In genomic region chr10:125568156-125568555, GRCh38 we compare ENCODE assay signal across 23 cellular contexts.
DNase-seq lines count a peak whose midpoint lies in the region; ATAC-seq, FAIRE-seq and TF ChIP-seq lines count a peak whose summit lies in the region.
"Had no signal": no experiment of that assay in that cellular context is flagged by ENCODE, and none has a peak within 500 bp of the region (broad histone marks: within the 10 kb centered on the region; RNA-seq: fewer than 3 reads in every experiment).

No MANE protein-coding gene starts in this region.

- TF ChIP-seq CTCF in bronchial epithelial cell (IDR thresholded peaks at IDR 0.05; ENCODE audit: insufficient read depth, low read length, severe bottlenecking) (no peak), esophagus muscularis mucosa (IDR thresholded peaks at IDR 0.05) (no peak), osteocyte (IDR thresholded peaks at IDR 0.05) (no peak)

- H3K4me3 Mint-ChIP-seq in osteocyte (ENCODE audit: unreplicated experiment) = no peak overlapping the region
- H3K4me3 Mint-ChIP-seq: CD14-positive monocyte; CD4-positive, alpha-beta memory T cell; CD4-positive, CD25-positive, alpha-beta regulatory T cell; CD8-positive, alpha-beta memory T cell had no signal

- H3K9me3 Mint-ChIP-seq in osteocyte (ENCODE audit: unreplicated experiment) = peaks cover 10% of the 10 kb centered on the region
- H3K9me3 Mint-ChIP-seq: CD8-positive, alpha-beta memory T cell had no signal

- no peaks in the 10 kb centered on the region for H3K36me3 Mint-ChIP-seq in osteocyte (ENCODE audit: unreplicated experiment)
- H3K36me3 Mint-ChIP-seq: CD14-positive monocyte; CD4-positive, alpha-beta memory T cell; CD4-positive, CD25-positive, alpha-beta regulatory T cell; CD8-positive, alpha-beta memory T cell had no signal

- H3K27me3 ChIP-seq in bronchial epithelial cell (ENCODE audit: control insufficient read depth, insufficient read depth, low read length) (peaks cover 3% of the 10 kb centered on the region), esophagus muscularis mucosa (no peaks in the 10 kb centered on the region)
- H3K27me3 ChIP-seq: BE2C, BLaER1 had no signal

- intact Hi-C loops in esophagus muscularis mucosa (cut with DNase I) = no loop called here
- intact Hi-C loops in sciatic nerve (cut with DNase I) = no loop called here

- WGBS in esophagus muscularis mucosa = 96% methylated on average over 4 of the region's 4 CpGs

- no peak overlapping the region for H3K27ac ChIP-seq in esophagus muscularis mucosa (replicated peaks in 1 of 4)
- H3K27ac ChIP-seq: BLaER1 had no signal

- no peak for DNase-seq in bronchial epithelial cell (ENCODE audit: low read depth)
- DNase-seq in esophagus muscularis mucosa (ENCODE audit: extremely low spot score) = peak; percentile 79
- DNase-seq in osteocyte (ENCODE audit: extremely low spot score, unreplicated experiment) = peak; percentile 69
- DNase-seq in NCI-H1694 treated with DMSO at 0.1 percent for 48 hours (lab: John Stamatoyannopoulos, UW) = no peak
- no peak for DNase-seq in sciatic nerve (ENCODE audit: low spot score)
- DNase-seq: 8988T; ACHN; BE2C; C1 segment of cervical spinal cord; Caco-2; Calu3; CD4-positive, alpha-beta memory T cell; CD4-positive, CD25-positive, alpha-beta regulatory T cell; CD8-positive, alpha-beta memory T cell; DMS79 treated with DMSO at 0.1 percent for 48 hours; GF-D8 had no signal

- no peaks in the 10 kb centered on the region for H3K9me3 ChIP-seq in esophagus muscularis mucosa
- H3K9me3 ChIP-seq: BE2C, Caco-2 had no signal

- ATAC-seq in sciatic nerve (no peak), GM18873 (IDR thresholded peaks at IDR 0.05; ENCODE audit: low FRiP score, unreplicated experiment) (no peak)

- peaks cover 10% of the 10 kb centered on the region for H3K27me3 Mint-ChIP-seq in osteocyte (ENCODE audit: unreplicated experiment)

- H3K36me3 ChIP-seq in bronchial epithelial cell (ENCODE audit: control insufficient read depth, insufficient read depth, low read length) (no peaks in the 10 kb centered on the region), esophagus muscularis mucosa (no peaks in the 10 kb centered on the region)
- H3K36me3 ChIP-seq: BE2C, BLaER1 had no signal

- no peak for TF ChIP-seq POLR2A in esophagus muscularis mucosa (IDR thresholded peaks at IDR 0.05; ENCODE audit: low read depth)

- no peak overlapping the region for H3K27ac Mint-ChIP-seq in osteocyte (ENCODE audit: unreplicated experiment)
- H3K27ac Mint-ChIP-seq: CD4-positive, alpha-beta memory T cell; CD8-positive, alpha-beta memory T cell had no signal

- no peak for TF ChIP-seq EP300 in esophagus muscularis mucosa (IDR thresholded peaks at IDR 0.05)

- FAIRE-seq in bronchial epithelial cell (lab: Jason Lieb, UNC) = peak; percentile 62
- FAIRE-seq: A204.1, D721Med, G401.6, GM12891 had no signal

- H3K4me1 Mint-ChIP-seq in osteocyte (ENCODE audit: unreplicated experiment) = no peaks in the 10 kb centered on the region
- H3K4me1 Mint-ChIP-seq: CD14-positive monocyte; CD4-positive, alpha-beta memory T cell; CD4-positive, CD25-positive, alpha-beta regulatory T cell; CD8-positive, alpha-beta memory T cell had no signal

- H3K4me3 ChIP-seq in bronchial epithelial cell (ENCODE audit: low read depth, low read length) = no peak overlapping the region
- no peak overlapping the region for H3K4me3 ChIP-seq in esophagus muscularis mucosa
- H3K4me3 ChIP-seq: BLaER1 had no signal

- H3K4me1 ChIP-seq in esophagus muscularis mucosa = no peaks in the 10 kb centered on the region
- H3K4me1 ChIP-seq: BE2C, Caco-2 had no signal

Comparison
In these comparisons a context has a peak if more than half of its experiments do, and no peak if none do; other contexts are left out.
1. DNase-seq: peak in esophagus muscularis mucosa (single experiment) and osteocyte (single experiment); none in bronchial epithelial cell (single experiment), NCI-H1694 treated with DMSO at 0.1 percent for 48 hours (single experiment) and sciatic nerve (single experiment).